8 cellular contexts compared by ENCODE assay signal in genomic region chr6:28141500-28142329, GRCh38. TPM values are rescaled to one million over a fixed set of nuclear protein-coding genes. Genes with fewer than 3 reads are reported as not detected.
DNase-seq lines count a peak whose midpoint lies in the region; ATAC-seq and TF ChIP-seq lines count a peak whose summit lies in the region.

ZKSCAN8 (plus strand) TSS chr6:28141883; CDS start chr6:28148408, 6,525 bp downstream.

- H3K27ac Mint-ChIP-seq in activated CD4-positive, alpha-beta T cell treated with anti-CD3 and anti-CD28 coated beads, Interleukin-2, amount 10 ng/mL, durations not matched to agents 24 days and 14 days: peak within 1 kb of the TSS; percentile 90

- H3K36me3 Mint-ChIP-seq in activated CD4-positive, alpha-beta T cell treated with anti-CD3 and anti-CD28 coated beads, Interleukin-2, amount 10 ng/mL, durations not matched to agents 24 days and 14 days (ENCODE audit: low read depth): peaks cover 26% of the 10 kb centered on the region

- H3K4me3 Mint-ChIP-seq in activated CD4-positive, alpha-beta T cell treated with anti-CD3 and anti-CD28 coated beads, Interleukin-2, amount 10 ng/mL, durations not matched to agents 24 days and 14 days: peak within 1 kb of the TSS; percentile 97

- intact Hi-C loops in activated CD4-positive, alpha-beta T cell treated with anti-CD3 and anti-CD28 coated beads, Interleukin-2, amount 10 ng/mL, durations not matched to agents 24 days and 14 days (cut with micrococcal nuclease): loop anchor here (1.0 to 5.0 kb wide), 4 partner anchors 17 to 111 kb away; partner anchors contain the start of genes ZKSCAN4 and ZSCAN16
- intact Hi-C loops in left colon (cut with DNase I, micrococcal nuclease): loop anchor here in 1 of 2 donors (10.0 kb wide), 1 partner anchor 73 kb away; no protein-coding TSS in a partner anchor

- peak within 1 kb of the TSS; percentile 96 for H3K4me3 ChIP-seq in coronary artery

- H3K27ac ChIP-seq in coronary artery: peak within 1 kb of the TSS; percentile 65 to 92

- peaks cover 39% of the 10 kb centered on the region for H3K4me1 Mint-ChIP-seq in activated CD4-positive, alpha-beta T cell treated with anti-CD3 and anti-CD28 coated beads, Interleukin-2, amount 10 ng/mL, durations not matched to agents 24 days and 14 days

- H3K27me3 Mint-ChIP-seq in activated CD4-positive, alpha-beta T cell treated with anti-CD3 and anti-CD28 coated beads, Interleukin-2, amount 10 ng/mL, durations not matched to agents 24 days and 14 days: no peaks in the 10 kb centered on the region

- ATAC-seq in GM19372 (IDR thresholded peaks at IDR 0.05; ENCODE audit: low read depth, unreplicated experiment) (peak; percentile 85), HG03520 (IDR thresholded peaks at IDR 0.05; ENCODE audit: unreplicated experiment) (peak; percentile 75), left colon (peak; percentile 90)

- DNase-seq in C1 segment of cervical spinal cord (lab: John Stamatoyannopoulos, UW): peak; percentile 40 to 90 (median 72)
- DNase-seq in NCI-H69 (lab: John Stamatoyannopoulos, UW): peak; percentile 99
- peak; percentile 93 for DNase-seq in activated CD4-positive, alpha-beta T cell treated with anti-CD3 and anti-CD28 coated beads, Interleukin-2, amount 10 ng/mL, durations not matched to agents 24 days and 14 days
- DNase-seq in coronary artery (ENCODE audit: low spot score): peak; percentile 87
- DNase-seq in left colon: peak; percentile 81 to 83
- DNase-seq in stimulated activated CD4-positive, alpha-beta T cell treated with anti-CD3 and anti-CD28 coated beads, Interleukin-2, amount 100 ng/mL, for 4 hours (ENCODE audit: low read depth): peak; percentile 66

- H3K9me3 Mint-ChIP-seq in activated CD4-positive, alpha-beta T cell treated with anti-CD3 and anti-CD28 coated beads, Interleukin-2, amount 10 ng/mL, durations not matched to agents 24 days and 14 days: no peaks in the 10 kb centered on the region

- TF ChIP-seq CTCF in coronary artery (IDR thresholded peaks at IDR 0.05): no peak

RNA-seq across cellular contexts. Expression of gene ZKSCAN8, which starts in this region (rescaled TPM):
- total RNA-seq in activated CD4-positive, alpha-beta T cell treated with anti-CD3 and anti-CD28 coated beads, Interleukin-2, amount 10 ng/mL, durations not matched to agents 24 days and 14 days: 17.6 and 17.7 TPM in 2 replicates
- 10 to 100 TPM; 10.7 to 13.4 TPM for total RNA-seq in left colon

Comparison
In these comparisons a context has a peak if more than half of its experiments do, and no peak if none do; other contexts are left out.
1. Peak in every context shown above with its lines: DNase-seq, ATAC-seq, H3K4me3 ChIP-seq and H3K27ac ChIP-seq.